10 cellular contexts compared by ENCODE assay signal in genomic region chr11:128492461-128492860, GRCh38.
DNase-seq lines count a peak whose midpoint lies in the region; TF ChIP-seq lines count a peak whose summit lies in the region.
"Had no signal": no experiment of that assay in that cellular context is flagged by ENCODE, and none has a peak within 500 bp of the region (broad histone marks: within the 10 kb centered on the region; RNA-seq: fewer than 3 reads in every experiment).

No MANE protein-coding gene starts in this region.

- H3K4me1 ChIP-seq in breast epithelium, result peaks cover 0 to 18% of the 10 kb centered on the region in 2 donors
- H3K4me1 ChIP-seq in neutrophil (ENCODE audit: control insufficient read depth in 1 of 2, insufficient read depth in 1 of 2, low read depth in 1 of 2, low read length in 1 of 2), result peaks cover 50 to 60% of the 10 kb centered on the region in 2 experiments

- DNase-seq in COR-L47 (lab: John Stamatoyannopoulos, UW) (peak; percentile 36), LHCN-M2 (ENCODE audit: low read depth) (peak; percentile 62), breast epithelium (ENCODE audit: low spot score in 2 of 2) (no peak), G401 (ENCODE audit: low spot score) (no peak), OCI-M2 (lab: John Stamatoyannopoulos, UW; ENCODE audit: unreplicated experiment) (no peak), T-helper 9 cell (no peak)
- no peak for DNase-seq in stimulated activated naive CD4-positive, alpha-beta T cell treated with Interleukin-2 at 50 U/mL for 16 hours (lab: John Stamatoyannopoulos, UW)
- DNase-seq: activated CD4-positive, alpha-beta T cell treated with anti-CD3 and anti-CD28 coated beads for 1 hour; NCI-H1105 had no signal

- no peak for TF ChIP-seq CTCF in breast epithelium (IDR thresholded peaks at IDR 0.05)
- TF ChIP-seq CTCF in neutrophil (IDR thresholded peaks at IDR 0.05), result no peak

- H3K27ac ChIP-seq in breast epithelium (peak overlapping the region; percentile 69 to 73), neutrophil (peak overlapping the region; percentile 43)

- no peak overlapping the region for H3K4me3 ChIP-seq in breast epithelium
- no peak overlapping the region for H3K4me3 ChIP-seq in neutrophil (ENCODE audit: low read depth in 1 of 2, low read length in 1 of 2)

- no peaks in the 10 kb centered on the region for H3K9me3 ChIP-seq in breast epithelium
- H3K9me3 ChIP-seq in neutrophil, result no peaks in the 10 kb centered on the region

- in situ Hi-C loops in G401 (cut with HindIII; ENCODE audit: low sequenced_read_pairs), result no loop called here

- TF ChIP-seq POLR2A in breast epithelium (IDR thresholded peaks at IDR 0.05), result no peak

- H3K36me3 ChIP-seq in breast epithelium (no peaks in the 10 kb centered on the region), neutrophil (peaks cover 30% of the 10 kb centered on the region)

- intact Hi-C loops in breast epithelium (cut with DNase I; ENCODE audit: low total_unique reads), result no loop called here

- H3K27me3 ChIP-seq in breast epithelium (no peaks in the 10 kb centered on the region), neutrophil (no peaks in the 10 kb centered on the region)

Comparison
In these comparisons a context has a peak if more than half of its experiments do, and no peak if none do; other contexts are left out.
1. DNase-seq: peak in COR-L47 (single experiment) and LHCN-M2 (single experiment); none in breast epithelium (0 of 2), G401 (single experiment), stimulated activated naive CD4-positive, alpha-beta T cell treated with Interleukin-2 at 50 U/mL for 16 hours (single experiment), OCI-M2 (single experiment) and T-helper 9 cell (single experiment).